In the genomic region with DNA sequence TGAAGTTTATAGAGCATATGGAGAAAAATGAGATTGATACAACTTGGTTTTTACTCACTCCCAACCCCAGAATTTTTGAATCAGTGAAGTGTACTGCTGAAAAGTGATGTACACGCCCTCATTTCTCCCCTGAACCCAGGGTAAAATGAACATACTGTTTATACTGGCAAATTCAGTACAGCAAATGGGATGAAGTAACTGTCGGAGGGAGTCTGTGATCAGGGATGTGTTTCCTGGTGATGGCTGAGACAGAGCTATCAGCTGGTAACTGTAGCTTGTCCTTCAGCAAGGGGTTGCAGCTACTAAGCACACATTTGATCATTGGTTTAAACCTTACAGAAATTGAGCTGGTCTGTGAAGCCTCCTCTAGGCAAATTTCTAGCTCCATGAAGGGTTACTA, we compare ENCODE assay signal across 32 cellular contexts.
"Had no signal": no experiment of that assay in that cellular context is flagged by ENCODE, and none has a peak within 500 bp of the region (broad histone marks: within the 10 kb centered on the region; RNA-seq: fewer than 3 reads in every experiment).

No MANE protein-coding gene starts in this region.

- H3K4me2 ChIP-seq: PC-9 had no signal

- ATAC-seq: activated CD8-positive, alpha-beta memory T cell treated with anti-CD3 and anti-CD28 coated beads, Interleukin-2, amount 10 ng/mL, durations not matched to agents 7 days and 5 days; Right ventricle myocardium inferior had no signal

- DNase-seq: activated CD4-positive, alpha-beta memory T cell treated with anti-CD3 and anti-CD28 coated beads, Interleukin-2, amount 10 ng/mL, durations not matched to agents 7 days and 5 days; activated CD4-positive, alpha-beta T cell treated with anti-CD3 and anti-CD28 coated beads for 1 hour; activated CD4-positive, alpha-beta T cell treated with anti-CD3 and anti-CD28 coated beads for 48 hours; activated CD4-positive, CD25-positive, alpha-beta regulatory T cell; activated CD8-positive, alpha-beta memory T cell treated with anti-CD3 and anti-CD28 coated beads for 24 hours; activated CD8-positive, alpha-beta memory T cell treated with anti-CD3 and anti-CD28 coated beads, Interleukin-2, amount 10 ng/mL, durations not matched to agents 7 days and 5 days; activated CD8-positive, alpha-beta memory T cell treated with anti-CD3 and anti-CD28 coated beads, Interleukin-2, amount 50 U/mL, for 48 hours; activated effector memory CD4-positive, alpha-beta T cell treated with Interleukin-2 at 50 U/mL for 16 hours; activated naive CD4-positive, alpha-beta T cell; activated naive CD4-positive, alpha-beta T cell treated with anti-CD3 and anti-CD28 coated beads, Interleukin-2, amount 50 U/mL, for 16 hours; activated naive CD8-positive, alpha-beta T cell treated with anti-CD3 and anti-CD28 coated beads for 36 hours; activated T-cell treated with anti-CD3 and anti-CD28 coated beads, Interleukin-2, amount 50 U/mL, for 48 hours; amniotic stem cell; aorta; brain microvascular endothelial cell; Karpas-422; KBM-7; NCI-H1436 treated with DMSO at 0.1 percent for 48 hours; NCI-H1694 treated with DMSO at 0.1 percent for 48 hours; NCI-H2029; NCI-H345; NCI-H524 treated with DMSO at 0.1 percent for 48 hours; PC-9; SIG-M5; SW 1271; T-helper 1 cell; T-helper 2 cell; T-helper 9 cell; WERI-Rb-1 had no signal

- H3K27me3 ChIP-seq: brain microvascular endothelial cell had no signal

- H3K36me3 ChIP-seq: brain microvascular endothelial cell, WERI-Rb-1 had no signal

- H3K4me3 ChIP-seq: PC-9 had no signal

- H3K27ac ChIP-seq: brain microvascular endothelial cell, PC-9, RWPE1, WERI-Rb-1 had no signal

- FAIRE-seq: RCC 7860 had no signal
